7 cellular contexts compared by ENCODE assay signal in genomic region chr2:177342736-177343135, GRCh38.
"Had no signal": no experiment of that assay in that cellular context is flagged by ENCODE, and none has a peak within 500 bp of the region (broad histone marks: within the 10 kb centered on the region; RNA-seq: fewer than 3 reads in every experiment).

No MANE protein-coding gene starts in this region.

- H3K4me3 Mint-ChIP-seq: IgD-negative memory B cell had no signal

- H3K27me3 Mint-ChIP-seq: IgD-negative memory B cell had no signal

- FAIRE-seq: HepG2, HTR-8/SVneo had no signal

- DNase-seq: IMR-90, KBM-7, KG1 had no signal

- H3K27ac ChIP-seq: HL-60 had no signal

- H3K27ac Mint-ChIP-seq: IgD-negative memory B cell had no signal

- H3K9me3 Mint-ChIP-seq: IgD-negative memory B cell had no signal

- ATAC-seq: HepG2 had no signal
